ENCODE assay signal across 23 cellular contexts in the genomic region with DNA sequence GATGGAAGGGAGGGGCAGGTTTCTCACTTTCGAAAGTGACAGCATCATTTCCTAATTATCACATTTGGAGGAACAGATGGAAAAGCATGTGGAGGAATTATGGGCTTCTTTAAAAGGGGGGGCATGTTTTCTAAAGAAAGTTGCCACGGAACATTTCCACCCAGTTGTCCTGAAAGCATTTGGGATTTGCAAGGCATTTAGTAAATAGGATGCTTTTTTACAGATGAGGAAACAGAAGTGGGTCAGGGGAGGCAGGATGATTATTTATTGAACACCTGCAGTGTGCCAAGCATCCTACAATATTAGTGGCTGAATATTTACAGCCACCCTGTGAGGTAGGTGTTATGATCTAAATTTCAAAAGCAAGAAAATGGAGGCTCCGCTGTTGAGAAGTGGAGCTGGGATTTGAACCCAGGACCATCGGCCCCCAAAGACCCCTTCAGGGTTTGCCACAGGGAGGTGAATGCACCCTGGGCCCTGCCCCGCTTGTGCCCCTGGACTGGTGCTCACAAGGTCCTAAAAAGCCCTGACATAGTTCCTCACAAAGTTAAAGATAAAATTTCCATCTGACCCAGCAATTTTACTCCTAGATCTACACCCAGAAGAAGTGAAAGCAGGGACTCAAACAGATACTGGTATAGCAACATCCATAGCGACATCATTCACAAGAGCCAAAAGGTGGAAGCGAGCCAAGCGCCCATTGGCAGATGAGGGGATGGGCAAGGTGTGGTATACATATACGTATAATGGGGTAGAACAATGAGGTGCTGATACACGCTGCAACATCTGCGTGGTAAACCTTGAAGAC.
"Had no signal": no experiment of that assay in that cellular context is flagged by ENCODE, and none has a peak within 500 bp of the region (broad histone marks: within the 10 kb centered on the region; RNA-seq: fewer than 3 reads in every experiment).

No MANE protein-coding gene starts in this region.

- DNase-seq: left ventricle myocardium inferior; mesendoderm; naive B cell; natural killer cell; nephron progenitor cell; occipital lobe; retina; right cardiac atrium; stimulated activated CD4-positive, alpha-beta T cell treated with anti-CD3 and anti-CD28 coated beads, Interleukin-12 subunit alpha, Interleukin-12 subunit beta, amount 100 ng/mL, for 4 hours; stimulated activated CD4-positive, alpha-beta T cell treated with anti-CD3 and anti-CD28 coated beads, Interleukin-15, amount 100 ng/mL, for 24 hours; stimulated activated CD4-positive, alpha-beta T cell treated with anti-CD3 and anti-CD28 coated beads, Interleukin-2, amount 100 ng/mL, for 24 hours; stimulated activated CD4-positive, alpha-beta T cell treated with anti-CD3 and anti-CD28 coated beads, Interleukin-4, amount 100 ng/mL, for 1 hour; stimulated activated naive CD4-positive, alpha-beta T cell; uterus had no signal

- H3K27me3 ChIP-seq: hepatocyte, neural progenitor cell, neutrophil, tibial nerve, uterus had no signal

- H3K4me3 ChIP-seq: hepatocyte, left ventricle myocardium inferior, lung, neural progenitor cell, skin epidermis, tibial nerve, uterus had no signal

- H3K27ac ChIP-seq: hepatocyte, left ventricle myocardium inferior, neural progenitor cell, neutrophil, parathyroid adenoma, skin epidermis, tibial nerve, uterus had no signal

- ATAC-seq: natural killer cell; right cardiac atrium; sciatic nerve; stimulated activated effector memory CD8-positive, alpha-beta T cell treated with anti-CD3 and anti-CD28 coated beads, Interleukin-12 subunit alpha, Interleukin-12 subunit beta, amount 100 ng/mL, for 72 hours had no signal

- H3K9me3 ChIP-seq: neutrophil, uterus had no signal

- H3K4me1 ChIP-seq: left ventricle myocardium inferior, neural progenitor cell, parathyroid adenoma, tibial nerve, uterus had no signal

- H3K36me3 ChIP-seq: left ventricle myocardium inferior, neural progenitor cell, neutrophil, tibial nerve, uterus had no signal
